Comparison of ENCODE assay signal across 8 cellular contexts in genomic region chr19:31759359-31759758, GRCh38.
"Had no signal": no experiment of that assay in that cellular context is flagged by ENCODE, and none has a peak within 500 bp of the region (broad histone marks: within the 10 kb centered on the region; RNA-seq: fewer than 3 reads in every experiment).

No MANE protein-coding gene starts in this region.

- FAIRE-seq: G401.6, GM12878, GM12891, GM12892, GM18507, GM19239 had no signal

- H3K4me3 ChIP-seq: GM12878 had no signal

- ATAC-seq: GM12878 had no signal

- DNase-seq: GDM1, GF-D8 had no signal
